Comparison of ENCODE assay signal across 1 cellular context in the genomic region with DNA sequence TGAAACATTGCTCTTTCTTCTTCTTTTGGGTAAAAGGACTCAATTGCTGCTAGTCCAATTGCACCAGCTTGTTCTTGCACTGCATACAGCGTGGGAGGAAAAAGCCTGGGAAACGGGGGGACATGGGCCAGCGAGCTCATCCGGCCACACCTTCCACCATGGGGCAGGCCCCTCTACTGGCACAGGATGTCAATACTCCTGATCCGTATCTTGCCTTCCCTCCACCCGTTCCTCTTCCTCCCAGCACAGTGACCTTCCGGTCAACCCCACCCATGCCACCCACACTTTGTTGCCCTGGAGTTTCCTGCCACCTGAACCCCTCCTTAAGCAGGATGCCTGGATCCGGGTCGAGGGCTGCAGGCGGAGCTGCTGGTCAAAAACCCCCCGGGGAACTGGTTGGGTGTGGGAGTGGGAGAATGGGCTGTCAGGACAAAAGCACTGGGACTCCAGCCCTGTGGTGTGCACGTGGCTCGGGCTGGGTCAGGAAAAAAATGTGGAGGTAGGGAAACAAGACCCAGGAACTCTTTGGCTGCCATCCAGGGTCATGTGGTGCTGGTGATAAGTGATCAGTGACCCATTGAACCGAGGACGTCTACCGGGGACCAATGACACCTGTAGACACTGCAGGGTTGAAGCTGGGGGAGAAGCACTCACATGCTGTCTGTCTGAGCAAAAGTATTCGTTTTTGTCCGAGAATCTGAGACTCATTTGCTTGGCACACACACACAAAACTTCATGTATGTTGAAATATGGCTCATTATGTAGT.
TF ChIP-seq lines count a peak whose summit lies in the region.

No MANE protein-coding gene starts in this region.

TF ChIP-seq in K562, 482 proteins besides CTCF, POLR2A, EP300 and RAD21 (continued from another document and continues in another):
- TF ChIP-seq ZNF347 (CRISPR knock-in tag; IDR thresholded peaks at IDR 0.05; ENCODE audit: low read depth): no peak
- TF ChIP-seq, protein P1, sequence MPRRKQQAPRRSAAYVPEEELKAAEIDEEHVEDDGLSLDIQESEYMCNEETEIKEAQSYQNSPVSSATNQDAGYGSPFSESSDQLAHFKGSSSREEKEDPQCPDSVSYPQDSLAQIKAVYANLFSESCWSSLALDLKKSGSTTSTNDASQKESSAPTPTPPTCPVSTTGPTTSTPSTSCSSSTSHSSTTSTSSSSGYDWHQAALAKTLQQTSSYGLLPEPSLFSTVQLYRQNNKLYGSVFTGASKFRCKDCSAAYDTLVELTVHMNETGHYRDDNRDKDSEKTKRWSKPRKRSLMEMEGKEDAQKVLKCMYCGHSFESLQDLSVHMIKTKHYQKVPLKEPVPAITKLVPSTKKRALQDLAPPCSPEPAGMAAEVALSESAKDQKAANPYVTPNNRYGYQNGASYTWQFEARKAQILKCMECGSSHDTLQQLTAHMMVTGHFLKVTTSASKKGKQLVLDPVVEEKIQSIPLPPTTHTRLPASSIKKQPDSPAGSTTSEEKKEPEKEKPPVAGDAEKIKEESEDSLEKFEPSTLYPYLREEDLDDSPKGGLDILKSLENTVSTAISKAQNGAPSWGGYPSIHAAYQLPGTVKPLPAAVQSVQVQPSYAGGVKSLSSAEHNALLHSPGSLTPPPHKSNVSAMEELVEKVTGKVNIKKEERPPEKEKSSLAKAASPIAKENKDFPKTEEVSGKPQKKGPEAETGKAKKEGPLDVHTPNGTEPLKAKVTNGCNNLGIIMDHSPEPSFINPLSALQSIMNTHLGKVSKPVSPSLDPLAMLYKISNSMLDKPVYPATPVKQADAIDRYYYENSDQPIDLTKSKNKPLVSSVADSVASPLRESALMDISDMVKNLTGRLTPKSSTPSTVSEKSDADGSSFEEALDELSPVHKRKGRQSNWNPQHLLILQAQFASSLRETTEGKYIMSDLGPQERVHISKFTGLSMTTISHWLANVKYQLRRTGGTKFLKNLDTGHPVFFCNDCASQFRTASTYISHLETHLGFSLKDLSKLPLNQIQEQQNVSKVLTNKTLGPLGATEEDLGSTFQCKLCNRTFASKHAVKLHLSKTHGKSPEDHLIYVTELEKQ (CRISPR knock-in tag; IDR thresholded peaks at IDR 0.05): no peak
- TF ChIP-seq, protein P2, sequence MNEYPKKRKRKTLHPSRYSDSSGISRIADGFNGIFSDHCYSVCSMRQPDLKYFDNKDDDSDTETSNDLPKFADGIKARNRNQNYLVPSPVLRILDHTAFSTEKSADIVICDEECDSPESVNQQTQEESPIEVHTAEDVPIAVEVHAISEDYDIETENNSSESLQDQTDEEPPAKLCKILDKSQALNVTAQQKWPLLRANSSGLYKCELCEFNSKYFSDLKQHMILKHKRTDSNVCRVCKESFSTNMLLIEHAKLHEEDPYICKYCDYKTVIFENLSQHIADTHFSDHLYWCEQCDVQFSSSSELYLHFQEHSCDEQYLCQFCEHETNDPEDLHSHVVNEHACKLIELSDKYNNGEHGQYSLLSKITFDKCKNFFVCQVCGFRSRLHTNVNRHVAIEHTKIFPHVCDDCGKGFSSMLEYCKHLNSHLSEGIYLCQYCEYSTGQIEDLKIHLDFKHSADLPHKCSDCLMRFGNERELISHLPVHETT (CRISPR knock-in tag; conservative IDR thresholded peaks at IDR 0.05 in 1 of 2, IDR thresholded peaks at IDR 0.05 in 1 of 2): peak in 1 of 2 experiments; percentile 63; a peak in 1 of 4 replicates
- TF ChIP-seq DIDO1 (tag; IDR thresholded peaks at IDR 0.05; ENCODE audit: low read depth): no peak
- TF ChIP-seq BCL6 (CRISPR knock-in tag; IDR thresholded peaks at IDR 0.05): no peak
- no peak for TF ChIP-seq MYNN (IDR thresholded peaks at IDR 0.05)
- no peak for TF ChIP-seq MYNN (CRISPR knock-in tag; IDR thresholded peaks at IDR 0.05)
- TF ChIP-seq NR4A1 (CRISPR knock-in tag; IDR thresholded peaks at IDR 0.05): no peak
- 0 out of 2 replicates have a peak, but pooled peaks have one; percentile 50 for TF ChIP-seq NR4A1 (tag; IDR thresholded peaks at IDR 0.05)
- no peak for TF ChIP-seq KAT2B (IDR thresholded peaks at IDR 0.05; ENCODE audit: low read depth, low read length)
- TF ChIP-seq, protein P3, sequence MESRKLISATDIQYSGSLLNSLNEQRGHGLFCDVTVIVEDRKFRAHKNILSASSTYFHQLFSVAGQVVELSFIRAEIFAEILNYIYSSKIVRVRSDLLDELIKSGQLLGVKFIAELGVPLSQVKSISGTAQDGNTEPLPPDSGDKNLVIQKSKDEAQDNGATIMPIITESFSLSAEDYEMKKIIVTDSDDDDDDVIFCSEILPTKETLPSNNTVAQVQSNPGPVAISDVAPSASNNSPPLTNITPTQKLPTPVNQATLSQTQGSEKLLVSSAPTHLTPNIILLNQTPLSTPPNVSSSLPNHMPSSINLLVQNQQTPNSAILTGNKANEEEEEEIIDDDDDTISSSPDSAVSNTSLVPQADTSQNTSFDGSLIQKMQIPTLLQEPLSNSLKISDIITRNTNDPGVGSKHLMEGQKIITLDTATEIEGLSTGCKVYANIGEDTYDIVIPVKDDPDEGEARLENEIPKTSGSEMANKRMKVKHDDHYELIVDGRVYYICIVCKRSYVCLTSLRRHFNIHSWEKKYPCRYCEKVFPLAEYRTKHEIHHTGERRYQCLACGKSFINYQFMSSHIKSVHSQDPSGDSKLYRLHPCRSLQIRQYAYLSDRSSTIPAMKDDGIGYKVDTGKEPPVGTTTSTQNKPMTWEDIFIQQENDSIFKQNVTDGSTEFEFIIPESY (CRISPR knock-in tag; IDR thresholded peaks at IDR 0.05): no peak
- TF ChIP-seq ETS2 (tag; IDR thresholded peaks at IDR 0.05; ENCODE audit: borderline replicate concordance, poor library complexity, severe bottlenecking): no peak
- TF ChIP-seq ZC3H4 (CRISPR knock-in tag; IDR thresholded peaks at IDR 0.05; ENCODE audit: borderline replicate concordance): no peak
- no peak for TF ChIP-seq FOXM1 (IDR thresholded peaks at IDR 0.05; ENCODE audit: low read depth)
- no peak for TF ChIP-seq FOXM1 (CRISPR knock-in tag; IDR thresholded peaks at IDR 0.05; ENCODE audit: low read depth)
- TF ChIP-seq ZBTB8A (IDR thresholded peaks at IDR 0.05; ENCODE audit: partially characterized antibody): no peak
- TF ChIP-seq ESRRA (IDR thresholded peaks at IDR 0.05; ENCODE audit: borderline replicate concordance, low read depth): 0 out of 2 replicates have a peak, but pooled peaks have one; percentile 13
- no peak for TF ChIP-seq POLR2AphosphoS5 (IDR thresholded peaks at IDR 0.05; ENCODE audit: control insufficient read depth, insufficient read depth, low read depth, low read length)
- TF ChIP-seq, protein P4, sequence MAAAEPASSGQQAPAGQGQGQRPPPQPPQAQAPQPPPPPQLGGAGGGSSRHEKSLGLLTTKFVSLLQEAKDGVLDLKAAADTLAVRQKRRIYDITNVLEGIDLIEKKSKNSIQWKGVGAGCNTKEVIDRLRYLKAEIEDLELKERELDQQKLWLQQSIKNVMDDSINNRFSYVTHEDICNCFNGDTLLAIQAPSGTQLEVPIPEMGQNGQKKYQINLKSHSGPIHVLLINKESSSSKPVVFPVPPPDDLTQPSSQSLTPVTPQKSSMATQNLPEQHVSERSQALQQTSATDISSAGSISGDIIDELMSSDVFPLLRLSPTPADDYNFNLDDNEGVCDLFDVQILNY (CRISPR knock-in tag; IDR thresholded peaks at IDR 0.05): no peak
- TF ChIP-seq PHTF2 (CRISPR knock-in tag; IDR thresholded peaks at IDR 0.05): no peak
- TF ChIP-seq, protein P5, sequence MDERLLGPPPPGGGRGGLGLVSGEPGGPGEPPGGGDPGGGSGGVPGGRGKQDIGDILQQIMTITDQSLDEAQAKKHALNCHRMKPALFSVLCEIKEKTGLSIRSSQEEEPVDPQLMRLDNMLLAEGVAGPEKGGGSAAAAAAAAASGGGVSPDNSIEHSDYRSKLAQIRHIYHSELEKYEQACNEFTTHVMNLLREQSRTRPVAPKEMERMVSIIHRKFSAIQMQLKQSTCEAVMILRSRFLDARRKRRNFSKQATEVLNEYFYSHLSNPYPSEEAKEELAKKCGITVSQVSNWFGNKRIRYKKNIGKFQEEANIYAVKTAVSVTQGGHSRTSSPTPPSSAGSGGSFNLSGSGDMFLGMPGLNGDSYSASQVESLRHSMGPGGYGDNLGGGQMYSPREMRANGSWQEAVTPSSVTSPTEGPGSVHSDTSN (CRISPR knock-in tag; IDR thresholded peaks at IDR 0.05; ENCODE audit: low read depth): no peak
- TF ChIP-seq, protein P5 (tag; conservative IDR thresholded peaks at IDR 0.05; ENCODE audit: low read depth): no peak
- TF ChIP-seq ZC3H11A (IDR thresholded peaks at IDR 0.05; ENCODE audit: low read depth, low read length): no peak
- TF ChIP-seq ZNF778 (CRISPR knock-in tag; IDR thresholded peaks at IDR 0.05): no peak
- TF ChIP-seq GABPA (tag; conservative IDR thresholded peaks at IDR 0.05; ENCODE audit: low read depth): peak; percentile 77
- no peak for TF ChIP-seq THRAP3 (IDR thresholded peaks at IDR 0.05; ENCODE audit: borderline replicate concordance)
- no peak for TF ChIP-seq ZNF696 (CRISPR knock-in tag; conservative IDR thresholded peaks at IDR 0.05)
- no peak for TF ChIP-seq HNRNPLL (IDR thresholded peaks at IDR 0.05; ENCODE audit: low read depth, low read length, poor library complexity, severe bottlenecking)
- peak in 1 of 2 experiments; percentile 36; a peak in 1 of 4 replicates for TF ChIP-seq MAZ (CRISPR knock-in tag; conservative IDR thresholded peaks at IDR 0.05 in 1 of 2, IDR thresholded peaks at IDR 0.05 in 1 of 2)
- no peak for TF ChIP-seq POLR2B (IDR thresholded peaks at IDR 0.05; ENCODE audit: low read depth, partially characterized antibody)
- no peak for TF ChIP-seq TOE1 (IDR thresholded peaks at IDR 0.05; ENCODE audit: borderline replicate concordance)
- TF ChIP-seq TOE1 (CRISPR knock-in tag; IDR thresholded peaks at IDR 0.05; ENCODE audit: borderline replicate concordance, low read depth): no peak
- no peak for TF ChIP-seq MCM3 (IDR thresholded peaks at IDR 0.05)
- TF ChIP-seq, protein P6, sequence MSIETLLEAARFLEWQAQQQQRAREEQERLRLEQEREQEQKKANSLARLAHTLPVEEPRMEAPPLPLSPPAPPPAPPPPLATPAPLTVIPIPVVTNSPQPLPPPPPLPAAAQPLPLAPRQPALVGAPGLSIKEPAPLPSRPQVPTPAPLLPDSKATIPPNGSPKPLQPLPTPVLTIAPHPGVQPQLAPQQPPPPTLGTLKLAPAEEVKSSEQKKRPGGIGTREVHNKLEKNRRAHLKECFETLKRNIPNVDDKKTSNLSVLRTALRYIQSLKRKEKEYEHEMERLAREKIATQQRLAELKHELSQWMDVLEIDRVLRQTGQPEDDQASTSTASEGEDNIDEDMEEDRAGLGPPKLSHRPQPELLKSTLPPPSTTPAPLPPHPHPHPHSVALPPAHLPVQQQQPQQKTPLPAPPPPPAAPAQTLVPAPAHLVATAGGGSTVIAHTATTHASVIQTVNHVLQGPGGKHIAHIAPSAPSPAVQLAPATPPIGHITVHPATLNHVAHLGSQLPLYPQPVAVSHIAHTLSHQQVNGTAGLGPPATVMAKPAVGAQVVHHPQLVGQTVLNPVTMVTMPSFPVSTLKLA (conservative IDR thresholded peaks at IDR 0.05): peak in 1 of 2 experiments; percentile 50; a peak in 2 of 4 replicates
- TF ChIP-seq ZFP30 (CRISPR knock-in tag; IDR thresholded peaks at IDR 0.05; ENCODE audit: borderline replicate concordance): no peak
- TF ChIP-seq ZNF282 (CRISPR knock-in tag; IDR thresholded peaks at IDR 0.05): no peak
- TF ChIP-seq, protein P7, sequence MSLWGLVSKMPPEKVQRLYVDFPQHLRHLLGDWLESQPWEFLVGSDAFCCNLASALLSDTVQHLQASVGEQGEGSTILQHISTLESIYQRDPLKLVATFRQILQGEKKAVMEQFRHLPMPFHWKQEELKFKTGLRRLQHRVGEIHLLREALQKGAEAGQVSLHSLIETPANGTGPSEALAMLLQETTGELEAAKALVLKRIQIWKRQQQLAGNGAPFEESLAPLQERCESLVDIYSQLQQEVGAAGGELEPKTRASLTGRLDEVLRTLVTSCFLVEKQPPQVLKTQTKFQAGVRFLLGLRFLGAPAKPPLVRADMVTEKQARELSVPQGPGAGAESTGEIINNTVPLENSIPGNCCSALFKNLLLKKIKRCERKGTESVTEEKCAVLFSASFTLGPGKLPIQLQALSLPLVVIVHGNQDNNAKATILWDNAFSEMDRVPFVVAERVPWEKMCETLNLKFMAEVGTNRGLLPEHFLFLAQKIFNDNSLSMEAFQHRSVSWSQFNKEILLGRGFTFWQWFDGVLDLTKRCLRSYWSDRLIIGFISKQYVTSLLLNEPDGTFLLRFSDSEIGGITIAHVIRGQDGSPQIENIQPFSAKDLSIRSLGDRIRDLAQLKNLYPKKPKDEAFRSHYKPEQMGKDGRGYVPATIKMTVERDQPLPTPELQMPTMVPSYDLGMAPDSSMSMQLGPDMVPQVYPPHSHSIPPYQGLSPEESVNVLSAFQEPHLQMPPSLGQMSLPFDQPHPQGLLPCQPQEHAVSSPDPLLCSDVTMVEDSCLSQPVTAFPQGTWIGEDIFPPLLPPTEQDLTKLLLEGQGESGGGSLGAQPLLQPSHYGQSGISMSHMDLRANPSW (CRISPR knock-in tag; IDR thresholded peaks at IDR 0.05): no peak
- TF ChIP-seq, protein P8, sequence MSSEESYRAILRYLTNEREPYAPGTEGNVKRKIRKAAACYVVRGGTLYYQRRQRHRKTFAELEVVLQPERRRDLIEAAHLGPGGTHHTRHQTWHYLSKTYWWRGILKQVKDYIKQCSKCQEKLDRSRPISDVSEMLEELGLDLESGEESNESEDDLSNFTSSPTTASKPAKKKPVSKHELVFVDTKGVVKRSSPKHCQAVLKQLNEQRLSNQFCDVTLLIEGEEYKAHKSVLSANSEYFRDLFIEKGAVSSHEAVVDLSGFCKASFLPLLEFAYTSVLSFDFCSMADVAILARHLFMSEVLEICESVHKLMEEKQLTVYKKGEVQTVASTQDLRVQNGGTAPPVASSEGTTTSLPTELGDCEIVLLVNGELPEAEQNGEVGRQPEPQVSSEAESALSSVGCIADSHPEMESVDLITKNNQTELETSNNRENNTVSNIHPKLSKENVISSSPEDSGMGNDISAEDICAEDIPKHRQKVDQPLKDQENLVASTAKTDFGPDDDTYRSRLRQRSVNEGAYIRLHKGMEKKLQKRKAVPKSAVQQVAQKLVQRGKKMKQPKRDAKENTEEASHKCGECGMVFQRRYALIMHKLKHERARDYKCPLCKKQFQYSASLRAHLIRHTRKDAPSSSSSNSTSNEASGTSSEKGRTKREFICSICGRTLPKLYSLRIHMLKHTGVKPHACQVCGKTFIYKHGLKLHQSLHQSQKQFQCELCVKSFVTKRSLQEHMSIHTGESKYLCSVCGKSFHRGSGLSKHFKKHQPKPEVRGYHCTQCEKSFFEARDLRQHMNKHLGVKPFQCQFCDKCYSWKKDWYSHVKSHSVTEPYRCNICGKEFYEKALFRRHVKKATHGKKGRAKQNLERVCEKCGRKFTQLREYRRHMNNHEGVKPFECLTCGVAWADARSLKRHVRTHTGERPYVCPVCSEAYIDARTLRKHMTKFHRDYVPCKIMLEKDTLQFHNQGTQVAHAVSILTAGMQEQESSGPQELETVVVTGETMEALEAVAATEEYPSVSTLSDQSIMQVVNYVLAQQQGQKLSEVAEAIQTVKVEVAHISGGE (CRISPR knock-in tag; IDR thresholded peaks at IDR 0.05): peak in 1 of 3 experiments; percentile 39; a peak in 1 of 6 replicates
- TF ChIP-seq ETV5 (CRISPR knock-in tag; IDR thresholded peaks at IDR 0.05; ENCODE audit: low read depth): peak; percentile 50; the same call in 1 of the 2 replicates
